In the genomic region with DNA sequence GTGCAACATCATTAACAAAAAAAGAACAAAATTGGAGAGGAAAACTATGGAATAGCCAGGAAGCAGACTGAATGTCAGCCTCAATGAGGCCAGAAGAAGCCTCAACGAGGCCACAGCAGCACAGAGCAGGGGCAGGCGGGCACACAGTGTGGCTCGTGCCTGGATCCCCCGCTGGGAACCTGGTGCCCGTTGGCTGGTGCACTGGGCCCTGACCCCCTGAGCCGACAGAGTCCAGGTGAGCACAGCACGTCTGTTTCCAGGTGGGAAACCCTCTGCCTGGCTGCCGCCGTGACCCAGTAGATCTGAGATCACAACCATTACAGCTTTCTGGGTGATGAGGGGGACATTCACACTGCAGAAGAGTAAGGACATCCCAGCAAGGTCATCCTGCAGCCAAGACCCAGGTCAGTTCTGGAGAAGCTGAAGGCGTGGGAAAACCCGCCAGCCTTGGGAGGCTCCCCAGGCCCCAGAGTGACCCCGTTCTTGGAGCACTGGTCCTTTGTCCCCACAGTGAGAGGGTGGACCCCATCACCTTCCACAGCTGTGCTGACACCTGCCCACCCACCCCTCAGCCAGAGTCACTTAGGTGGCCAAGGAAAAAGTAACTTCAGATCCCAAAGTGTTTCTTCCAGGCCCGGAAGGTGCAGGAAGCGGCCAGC, we compare ENCODE assay signal across 16 cellular contexts.
DNase-seq lines count a peak whose midpoint lies in the region; ATAC-seq and TF ChIP-seq lines count a peak whose summit lies in the region.
"Had no signal": no experiment of that assay in that cellular context is flagged by ENCODE, and none has a peak within 500 bp of the region (broad histone marks: within the 10 kb centered on the region; RNA-seq: fewer than 3 reads in every experiment).

No MANE protein-coding gene starts in this region.

- peak; percentile 27 for DNase-seq in endodermal cell
- peak; percentile 46 for DNase-seq in osteoblast (ENCODE audit: insufficient read length, low spot score, missing footprints)
- DNase-seq in stimulated activated CD4-positive, alpha-beta T cell treated with anti-CD3 and anti-CD28 coated beads, Interleukin-4, amount 100 ng/mL, for 24 hours, result no peak
- DNase-seq in left lobe of liver (ENCODE audit: low spot score), result no peak
- DNase-seq: C1 segment of cervical spinal cord; Calu3; CD4-positive, alpha-beta memory T cell; COR-L47; DMS79 treated with DMSO at 0.1 percent for 48 hours; GF-D8; GM23248; H9; HFFc6 had no signal

- POLR2A ChIA-PET in HEK293 (lab: Yijun Ruan, JAX), result no interaction called here

- H3K27me3 ChIP-seq in endodermal cell (ENCODE audit: control insufficient read depth, insufficient read depth, low read length, poor library complexity, severe bottlenecking), result no peaks in the 10 kb centered on the region
- no peaks in the 10 kb centered on the region for H3K27me3 ChIP-seq in osteoblast (ENCODE audit: insufficient read depth, low read length)

- TF ChIP-seq CTCF in HEK293 (tag by site-specific recombination; IDR thresholded peaks at IDR 0.05) (no peak), endodermal cell (conservative IDR thresholded peaks at IDR 0.05) (no peak), osteoblast (IDR thresholded peaks at IDR 0.05; ENCODE audit: extremely low read depth, low read depth, low read length) (no peak)

- H3K27ac ChIP-seq in HEK293 (ENCODE audit: extremely low read depth, low read depth, low read length) (no peak overlapping the region), endodermal cell (ENCODE audit: low read depth, low read length) (no peak overlapping the region), osteoblast (ENCODE audit: low read depth, low read length) (no peak overlapping the region)
- H3K27ac ChIP-seq: GM23248 had no signal

- H3K4me3 Mint-ChIP-seq in endodermal cell, result no peak overlapping the region
- H3K4me3 Mint-ChIP-seq: CD4-positive, alpha-beta memory T cell; H9; HFFc6 had no signal

- H3K4me3 ChIP-seq in HEK293 (ENCODE audit: low read depth, low read length), result no peak overlapping the region
- no peak overlapping the region for H3K4me3 ChIP-seq in endodermal cell (ENCODE audit: low read length)
- H3K4me3 ChIP-seq in osteoblast (ENCODE audit: insufficient read depth, low read length), result no peak overlapping the region
- H3K4me3 ChIP-seq: GM23248 had no signal

- no peaks in the 10 kb centered on the region for H3K36me3 Mint-ChIP-seq in endodermal cell (ENCODE audit: low read depth)
- H3K36me3 Mint-ChIP-seq: CD4-positive, alpha-beta memory T cell had no signal

- H3K36me3 ChIP-seq in HEK293 (ENCODE audit: control insufficient read depth in 2 of 2, insufficient read depth in 1 of 2, low read length in 2 of 2), result no peaks in the 10 kb centered on the region
- H3K36me3 ChIP-seq in endodermal cell (ENCODE audit: control insufficient read depth, insufficient read depth, low read length), result no peaks in the 10 kb centered on the region
- no peaks in the 10 kb centered on the region for H3K36me3 ChIP-seq in osteoblast (ENCODE audit: insufficient read depth, low read length)

- no peaks in the 10 kb centered on the region for H3K79me2 ChIP-seq in osteoblast (ENCODE audit: insufficient read depth, low read length)

- peaks cover 12% of the 10 kb centered on the region for H3K4me1 Mint-ChIP-seq in endodermal cell
- H3K4me1 Mint-ChIP-seq: CD4-positive, alpha-beta memory T cell had no signal

- H2AFZ ChIP-seq in osteoblast (ENCODE audit: low read length), result no peak overlapping the region
- H2AFZ ChIP-seq: GM23248 had no signal

- H3K4me1 ChIP-seq in HEK293 (ENCODE audit: control insufficient read depth, insufficient read depth, low read length), result no peaks in the 10 kb centered on the region
- H3K4me1 ChIP-seq in endodermal cell (ENCODE audit: control insufficient read depth, insufficient read depth, low read length), result no peaks in the 10 kb centered on the region
- H3K4me1 ChIP-seq in osteoblast (ENCODE audit: insufficient read depth, low read length), result no peaks in the 10 kb centered on the region

- H3K9me3 ChIP-seq in HEK293 (ENCODE audit: control insufficient read depth, insufficient read depth, low read depth, low read length) (no peaks in the 10 kb centered on the region), endodermal cell (ENCODE audit: control insufficient read depth, low read length) (no peaks in the 10 kb centered on the region), osteoblast (ENCODE audit: low read depth, low read length) (no peaks in the 10 kb centered on the region)

- WGBS in endodermal cell (ENCODE audit: insufficient coverage in 1 of 2, insufficient read length in 1 of 2), 2 experiments, result 92 to 95% methylated on average over 13 to 14 of the region's 14 CpGs

- H3K4me2 ChIP-seq in osteoblast (ENCODE audit: insufficient read depth, low read length), result no peak overlapping the region

- no peak overlapping the region for H3K9ac ChIP-seq in endodermal cell (ENCODE audit: extremely low read depth, low read length, poor library complexity, severe bottlenecking)
- H3K9ac ChIP-seq: GM23248 had no signal

- peaks cover 3% of the 10 kb centered on the region for H3K27me3 Mint-ChIP-seq in endodermal cell (ENCODE audit: insufficient read depth)

- peaks cover 4% of the 10 kb centered on the region for H3K9me3 Mint-ChIP-seq in endodermal cell
- H3K9me3 Mint-ChIP-seq: CD4-positive, alpha-beta memory T cell; H9 had no signal

- ATAC-seq in GM19351 (IDR thresholded peaks at IDR 0.05; ENCODE audit: unreplicated experiment), result no peak
- ATAC-seq in left lobe of liver, result no peak
- ATAC-seq: HCT116 had no signal

- no peaks in the 10 kb centered on the region for H4K20me1 ChIP-seq in osteoblast (ENCODE audit: insufficient read depth, low read length)

- CTCF ChIA-PET in HEK293 (lab: Yijun Ruan, JAX), result no interaction called here

- H3K27ac Mint-ChIP-seq in endodermal cell, result no peak overlapping the region
- H3K27ac Mint-ChIP-seq: CD4-positive, alpha-beta memory T cell; H9; HFFc6 had no signal

TF ChIP-seq in HEK293, 187 proteins besides CTCF, POLR2A, EP300 and RAD21:
- TF ChIP-seq SCRT2 (tag by site-specific recombination; IDR thresholded peaks at IDR 0.05) (0 out of 2 replicates have a peak, but pooled peaks have one; percentile 0), ZNF654 (tag by site-specific recombination; IDR thresholded peaks at IDR 0.05; ENCODE audit: low read depth) (no peak)
TF ChIP-seq in HEK293: peak in this region for 1.

Comparison
In these comparisons a context has a peak if more than half of its experiments do, and no peak if none do; other contexts are left out.
1. DNase-seq: peak in endodermal cell (single experiment) and osteoblast (single experiment); none in stimulated activated CD4-positive, alpha-beta T cell treated with anti-CD3 and anti-CD28 coated beads, Interleukin-4, amount 100 ng/mL, for 24 hours (single experiment) and left lobe of liver (single experiment).